In the genomic region with DNA sequence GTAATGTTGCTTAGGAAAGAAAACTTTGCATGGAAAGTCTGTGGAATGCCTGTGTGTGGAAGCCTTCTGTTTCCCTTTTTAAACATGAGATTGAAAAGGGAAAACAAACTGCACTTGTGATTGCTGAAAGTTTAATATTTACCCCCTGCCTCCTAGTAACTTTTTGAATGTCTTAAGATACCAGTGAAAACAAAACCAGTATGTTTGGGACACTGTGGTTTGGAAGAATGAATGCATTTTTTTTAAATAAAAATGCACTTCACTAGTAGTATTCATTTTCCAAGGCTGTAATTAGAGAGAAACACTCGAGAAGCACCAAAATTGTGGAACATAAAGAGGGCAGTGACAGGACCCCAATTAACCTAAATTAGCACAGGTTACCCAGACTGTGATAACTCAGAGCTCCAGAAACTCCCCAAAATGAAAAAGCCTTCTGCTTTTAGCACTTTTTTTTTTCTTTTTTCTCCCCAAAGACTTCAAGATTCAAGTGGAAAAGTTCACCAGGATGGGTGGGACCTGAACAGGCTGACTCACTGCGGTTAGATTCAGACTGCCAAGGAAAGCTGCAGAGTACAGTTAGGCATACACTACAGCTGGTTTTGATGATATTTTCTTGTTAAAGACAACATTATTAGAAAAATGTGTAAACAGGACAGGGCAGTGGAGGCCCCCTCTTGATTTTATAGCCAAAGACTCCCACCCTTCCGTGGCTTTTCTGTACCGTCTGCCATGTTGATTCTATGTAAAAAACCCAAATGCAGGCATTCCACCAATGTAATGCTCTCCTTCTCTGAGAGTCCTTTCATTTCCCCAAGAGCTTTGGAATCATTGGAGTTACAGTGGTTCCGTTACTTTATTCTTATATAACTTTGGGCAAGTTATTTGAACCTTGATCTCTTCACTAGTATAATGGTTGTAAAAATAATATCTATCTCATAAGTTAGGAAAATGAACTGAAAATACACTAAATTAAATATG, we compare ENCODE assay signal across 7 cellular contexts.
DNase-seq lines count a peak whose midpoint lies in the region; ATAC-seq, FAIRE-seq and TF ChIP-seq lines count a peak whose summit lies in the region.
"Not testable (repeated sequence)": the region's sequence is repeated elsewhere in the genome, so short reads cannot be mapped to it uniquely, and the experiment has no call there.

No MANE protein-coding gene starts in this region.

- POLR2A ChIA-PET in HCT116 (lab: Charles Lee); Panc1 (lab: Charles Lee); K562 (lab: Yijun Ruan, JAX): not testable (repeated sequence)

- H3K9ac ChIP-seq in HCT116 (ENCODE audit: low read length); K562 (ENCODE audit: insufficient read depth in 1 of 2, low read depth in 2 of 2, low read length in 2 of 2); smooth muscle cell (ENCODE audit: low read depth): not testable (repeated sequence)

- not testable (repeated sequence) for TF ChIP-seq EP300 in K562 (IDR thresholded peaks at IDR 0.05; ENCODE audit: low read length)

- not testable (repeated sequence) for H2AFZ ChIP-seq in HCT116 (ENCODE audit: low read depth, low read length, poor library complexity, severe bottlenecking); K562 (ENCODE audit: low read depth, low read length); smooth muscle cell (ENCODE audit: low read depth)

- not testable (repeated sequence) for H3K4me2 ChIP-seq in HCT116 (ENCODE audit: low read length); K562 (ENCODE audit: insufficient read depth, low read length)
- peak overlapping the region; percentile 68 for H3K4me2 ChIP-seq in smooth muscle cell

- CTCF ChIA-PET in HCT116 (lab: Charles Lee); Panc1 (lab: Charles Lee); K562 (lab: Yijun Ruan, JAX; ENCODE audit: low intra/inter-chr PET ratio): not testable (repeated sequence)

- FAIRE-seq in K562 (lab: Jason Lieb, UNC) = not testable (repeated sequence)

- H3K9me3 ChIP-seq in HCT116 (ENCODE audit: control insufficient read depth in 1 of 2, insufficient read depth in 1 of 2, low read depth in 1 of 2, low read length in 2 of 2); Panc1 (ENCODE audit: control insufficient read depth, insufficient read depth, low read depth, low read length); K562 (replicated peaks; ENCODE audit: control insufficient read depth, insufficient read depth, low read depth, low read length); heart right ventricle; right lobe of liver; smooth muscle cell (replicated peaks; ENCODE audit: low read depth): not testable (repeated sequence)

- not testable (repeated sequence) for TF ChIP-seq RAD21 in HCT116 (IDR thresholded peaks at IDR 0.05; ENCODE audit: low read depth); K562 (CRISPR knock-in tag; conservative IDR thresholded peaks at IDR 0.05 in 1 of 2, IDR thresholded peaks at IDR 0.05 in 1 of 2)

- in situ Hi-C loops in Panc1 (cut with HindIII; ENCODE audit: low pct_unique_long_range_greater_than_20kb, low sequenced_read_pairs); K562 (cut with MboI): not testable (repeated sequence)

- not testable (repeated sequence) for H3K27ac ChIP-seq in HCT116 (ENCODE audit: low read depth, low read length); Panc1 (ENCODE audit: low read length); heart right ventricle; right lobe of liver
- H3K27ac ChIP-seq in K562 (ENCODE audit: extremely low read depth, low read depth, low read length) = peak overlapping the region; percentile 68; the same call in 2 of the 3 replicates
- peak overlapping the region; percentile 57 for H3K27ac ChIP-seq in smooth muscle cell (ENCODE audit: low read depth)

- H3F3A ChIP-seq in smooth muscle cell (ENCODE audit: low read depth) = not testable (repeated sequence)

- not testable (repeated sequence) for H3K27me3 ChIP-seq in HCT116 (ENCODE audit: insufficient read depth, low read length); Panc1 (ENCODE audit: control insufficient read depth, insufficient read depth, low read length); K562 (ENCODE audit: control insufficient read depth in 2 of 2, insufficient read depth in 2 of 2, low read length in 2 of 2); heart right ventricle; right lobe of liver; smooth muscle cell (ENCODE audit: low read depth)

- not testable (repeated sequence) for H3K79me2 ChIP-seq in HCT116 (ENCODE audit: insufficient read depth, low read length); K562 (ENCODE audit: control insufficient read depth, insufficient read depth, low read length); smooth muscle cell (ENCODE audit: low read depth)

- H4K20me1 ChIP-seq in HCT116 (ENCODE audit: insufficient read depth); K562 (replicated peaks; ENCODE audit: control insufficient read depth, insufficient read depth, low read length); smooth muscle cell (ENCODE audit: low read depth): not testable (repeated sequence)

- TF ChIP-seq POLR2A in HCT116 (IDR thresholded peaks at IDR 0.05; ENCODE audit: borderline replicate concordance, extremely low read depth, insufficient read depth, insufficient read length); K562 (conservative IDR thresholded peaks at IDR 0.05); right lobe of liver (IDR thresholded peaks at IDR 0.05): not testable (repeated sequence)

- ATAC-seq in HCT116 (peak; percentile 88), Panc1 (peak; percentile 71; the same call in 1 of the 2 replicates), K562 (peak; percentile 91), heart right ventricle (peak; percentile 74 to 95 (median 90)), right lobe of liver (peak in 3 of 4 donors; percentile 28 to 62 (median 46)), omental fat pad (ENCODE audit: low FRiP score) (peak; percentile 86)

- not testable (repeated sequence) for TF ChIP-seq CTCF in HCT116 (IDR thresholded peaks at IDR 0.05 in 2 of 3, conservative IDR thresholded peaks at IDR 0.05 in 1 of 3; ENCODE audit: borderline replicate concordance in 1 of 3, insufficient read depth in 1 of 3, low read depth in 2 of 3, low read length in 2 of 3); Panc1 (IDR thresholded peaks at IDR 0.05); K562 (IDR thresholded peaks at IDR 0.05 in 2 of 3, conservative IDR thresholded peaks at IDR 0.05 in 1 of 3; ENCODE audit: insufficient read depth in 2 of 3, low read depth in 1 of 3, low read length in 3 of 3); heart right ventricle (IDR thresholded peaks at IDR 0.05); right lobe of liver (IDR thresholded peaks at IDR 0.05); omental fat pad (IDR thresholded peaks at IDR 0.05); smooth muscle cell (IDR thresholded peaks at IDR 0.05; ENCODE audit: borderline replicate concordance, insufficient read depth, poor library complexity, severe bottlenecking)

- not testable (repeated sequence) for H3K9me2 ChIP-seq in HCT116 (ENCODE audit: insufficient read depth)

- H3K4me3 ChIP-seq in HCT116 (replicated peaks in 1 of 2; ENCODE audit: low read depth in 1 of 2, low read length in 2 of 2); Panc1 (ENCODE audit: low read depth in 2 of 2, low read length in 2 of 2); K562; heart right ventricle; right lobe of liver; smooth muscle cell: not testable (repeated sequence)

- RAD21 ChIA-PET in HCT116 (lab: Charles Lee; ENCODE audit: low non-redundant PET in 1 of 2, low total read pairs in 2 of 2, uncharacterized antibody in 2 of 2, unreplicated experiment in 2 of 2) = not testable (repeated sequence)

- not testable (repeated sequence) for H3K4me1 ChIP-seq in HCT116 (ENCODE audit: control insufficient read depth in 1 of 2, insufficient read depth in 2 of 2, low read length in 2 of 2); Panc1 (ENCODE audit: control insufficient read depth, insufficient read depth, low read length); K562 (replicated peaks in 1 of 2; ENCODE audit: control insufficient read depth in 2 of 2, insufficient read depth in 2 of 2, low read length in 2 of 2); heart right ventricle; right lobe of liver; smooth muscle cell (ENCODE audit: low read depth)

- intact Hi-C loops in HCT116 (cut with micrococcal nuclease); Panc1 (cut with micrococcal nuclease; ENCODE audit: unreplicated experiment); K562 (cut with micrococcal nuclease); heart right ventricle (cut with DNase I); right lobe of liver (cut with DNase I): not testable (repeated sequence)

- BruUV-seq in HCT116 (replicated peaks; lab: Mats Ljungman, UMichigan); Panc1 (replicated peaks; lab: Mats Ljungman, UMichigan); K562 (replicated peaks; lab: Mats Ljungman, UMichigan): not testable (repeated sequence)

- WGBS in K562 (ENCODE audit: insufficient coverage, low coverage, missing lambda C conversion rate) = no CpG with 5 or more reads among the region's 5 CpGs
- WGBS in heart right ventricle, 2 donors = no CpG with 5 or more reads among the region's 5 CpGs
- no CpG with 5 or more reads among the region's 5 CpGs for WGBS in right lobe of liver (ENCODE audit: insufficient coverage, low coverage, low lambda C conversion rate, missing lambda C conversion rate)
- WGBS in smooth muscle cell (ENCODE audit: low lambda C conversion rate) = 62% methylated on average over 1 of the region's 5 CpGs

- not testable (repeated sequence) for H3K36me3 ChIP-seq in HCT116 (ENCODE audit: control insufficient read depth in 1 of 2, insufficient read depth in 2 of 2, low read length in 2 of 2); Panc1 (ENCODE audit: control insufficient read depth, insufficient read depth, low read length); K562 (ENCODE audit: control insufficient read depth, insufficient read depth, low read length); heart right ventricle; right lobe of liver; smooth muscle cell (ENCODE audit: low read depth)

- not testable (repeated sequence) for DNase-seq in HCT116 (ENCODE audit: low read depth, low spot score); Panc1 (ENCODE audit: low read depth, low spot score); K562 (ENCODE audit: extremely low read depth in 1 of 4, low spot score in 3 of 4); heart right ventricle; right lobe of liver; omental fat pad (ENCODE audit: low spot score); smooth muscle cell (lab: John Stamatoyannopoulos, UW; ENCODE audit: unreplicated experiment)

- H3K9me1 ChIP-seq in K562 (ENCODE audit: control insufficient read depth, insufficient read depth, low read length) = not testable (repeated sequence)
